In the genomic region with DNA sequence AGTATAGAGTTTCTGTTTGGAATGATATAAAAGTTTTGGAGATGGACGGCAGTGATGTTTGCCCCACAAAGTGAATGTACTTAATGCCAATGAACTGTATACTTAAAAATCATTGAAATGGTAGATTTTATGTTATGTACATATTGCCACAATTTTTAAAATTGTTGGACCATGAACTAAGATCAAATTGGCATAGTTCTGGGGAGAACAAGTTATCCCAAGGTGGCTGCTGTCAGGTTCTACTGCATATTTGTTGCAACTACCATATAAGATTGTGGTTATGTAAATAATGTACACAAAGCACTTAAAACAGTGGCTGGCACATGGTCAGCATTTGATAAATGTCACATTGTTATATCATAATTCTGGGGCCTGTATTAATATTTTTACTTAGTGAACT, we compare ENCODE assay signal across 39 cellular contexts.
"Had no signal": no experiment of that assay in that cellular context is flagged by ENCODE, and none has a peak within 500 bp of the region (broad histone marks: within the 10 kb centered on the region; RNA-seq: fewer than 3 reads in every experiment).

No MANE protein-coding gene starts in this region.

- H3K36me3 Mint-ChIP-seq: activated naive CD4-positive, alpha-beta T cell treated with anti-CD3 and anti-CD28 coated beads, Interleukin-2, amount 10 ng/mL, durations not matched to agents 7 days and 5 days; activated naive CD4-positive, alpha-beta T cell treated with anti-CD3 and anti-CD28 coated beads, Interleukin-2, amount 50 U/mL, for 24 hours; activated naive CD4-positive, alpha-beta T cell treated with anti-CD3 and anti-CD28 coated beads, Interleukin-2, amount 50 U/mL, for 72 hours; activated naive CD8-positive, alpha-beta T cell treated with anti-CD3 and anti-CD28 coated beads for 36 hours; activated naive CD8-positive, alpha-beta T cell treated with anti-CD3 and anti-CD28 coated beads, Interleukin-2, amount 10 ng/mL, durations not matched to agents 7 days and 5 days; brain had no signal

- H3K4me3 Mint-ChIP-seq: activated naive CD4-positive, alpha-beta T cell treated with anti-CD3 and anti-CD28 coated beads for 36 hours; activated naive CD4-positive, alpha-beta T cell treated with anti-CD3 and anti-CD28 coated beads, Interleukin-2, amount 10 ng/mL, durations not matched to agents 7 days and 5 days; activated naive CD4-positive, alpha-beta T cell treated with anti-CD3 and anti-CD28 coated beads, Interleukin-2, amount 50 U/mL, for 24 hours; activated naive CD8-positive, alpha-beta T cell; activated naive CD8-positive, alpha-beta T cell treated with anti-CD3 and anti-CD28 coated beads for 36 hours; activated naive CD8-positive, alpha-beta T cell treated with anti-CD3 and anti-CD28 coated beads, Interleukin-2, amount 10 ng/mL, durations not matched to agents 7 days and 5 days; activated naive CD8-positive, alpha-beta T cell treated with anti-CD3 and anti-CD28 coated beads, Interleukin-2, amount 50 U/mL, for 24 hours; activated T-cell treated with anti-CD3 and anti-CD28 coated beads, Interleukin-2, amount 50 U/mL, for 24 hours; activated T-cell treated with anti-CD3 and anti-CD28 coated beads, Interleukin-2, amount 50 U/mL, for 4 hours; activated T-cell treated with anti-CD3 and anti-CD28 coated beads, Interleukin-2, amount 50 U/mL, for 72 hours; activated T-helper 1 cell treated with anti-CD3 and anti-CD28 coated beads, Interleukin-12 subunit alpha, Interleukin-12 subunit beta, Interleukin-2, Interleukin-4 antibody, amounts not matched to agents 30 ng/mL and 10 ng/mL and 1 ng/mL, durations not matched to agents 14 hours and 24 hours and 36 hours; activated T-helper 17 cell treated with anti-CD3 and anti-CD28 coated beads, Interleukin-2, amount 50 U/mL, for 72 hours; brain; central memory CD8-positive, alpha-beta T cell had no signal

- H3K9me3 Mint-ChIP-seq: activated naive CD4-positive, alpha-beta T cell treated with anti-CD3 and anti-CD28 coated beads, Interleukin-2, amount 50 U/mL, for 24 hours; activated T-cell treated with anti-CD3 and anti-CD28 coated beads, Interleukin-2, amount 50 U/mL, for 72 hours; activated T-helper 17 cell treated with anti-CD3 and anti-CD28 coated beads, Interleukin-2, amount 50 U/mL, for 72 hours had no signal

- H3K4me3 ChIP-seq: adrenal gland, ascending aorta, body of pancreas, breast epithelium, cardiac muscle cell had no signal

- H3K27ac Mint-ChIP-seq: activated naive CD4-positive, alpha-beta T cell treated with anti-CD3 and anti-CD28 coated beads for 36 hours; activated naive CD4-positive, alpha-beta T cell treated with anti-CD3 and anti-CD28 coated beads, Interleukin-2, amount 10 ng/mL, durations not matched to agents 7 days and 5 days; activated naive CD4-positive, alpha-beta T cell treated with anti-CD3 and anti-CD28 coated beads, Interleukin-2, amount 50 U/mL, for 24 hours; activated naive CD4-positive, alpha-beta T cell treated with anti-CD3 and anti-CD28 coated beads, Interleukin-2, amount 50 U/mL, for 72 hours; activated naive CD8-positive, alpha-beta T cell; activated naive CD8-positive, alpha-beta T cell treated with anti-CD3 and anti-CD28 coated beads for 36 hours; activated naive CD8-positive, alpha-beta T cell treated with anti-CD3 and anti-CD28 coated beads, Interleukin-2, amount 10 ng/mL, durations not matched to agents 7 days and 5 days; activated naive CD8-positive, alpha-beta T cell treated with anti-CD3 and anti-CD28 coated beads, Interleukin-2, amount 50 U/mL, for 24 hours; activated T-cell treated with anti-CD3 and anti-CD28 coated beads, Interleukin-2, amount 50 U/mL, for 24 hours; activated T-cell treated with anti-CD3 and anti-CD28 coated beads, Interleukin-2, amount 50 U/mL, for 72 hours; activated T-helper 1 cell treated with anti-CD3 and anti-CD28 coated beads, Interleukin-12 subunit alpha, Interleukin-12 subunit beta, Interleukin-2, Interleukin-4 antibody, amounts not matched to agents 30 ng/mL and 10 ng/mL and 1 ng/mL, durations not matched to agents 14 hours and 24 hours and 36 hours; activated T-helper 17 cell treated with anti-CD3 and anti-CD28 coated beads, Interleukin-2, amount 50 U/mL, for 72 hours; activated T-helper 2 cell treated with anti-CD3 and anti-CD28 coated beads, Interferon-gamma antibody, Interleukin-2, Interleukin-4, amounts not matched to agents 10 μg/mL and 5 μg/mL and 100 μg/mL, durations not matched to agents 14 hours and 24 hours and 36 hours; brain had no signal

- H3K9me3 ChIP-seq: adrenal gland, ascending aorta, body of pancreas, breast epithelium had no signal

- DNase-seq: activated effector memory CD4-positive, alpha-beta T cell treated with anti-CD3 and anti-CD28 coated beads, Interleukin-2, amount 50 U/mL, for 16 hours; activated effector memory CD4-positive, alpha-beta T cell treated with Interleukin-2 at 50 U/mL for 16 hours; activated gamma-delta T cell; activated gamma-delta T cell treated with Interleukin-2 at 50 U/mL for 16 hours; activated naive CD4-positive, alpha-beta T cell; activated naive CD4-positive, alpha-beta T cell treated with anti-CD3 and anti-CD28 coated beads for 36 hours; activated naive CD4-positive, alpha-beta T cell treated with anti-CD3 and anti-CD28 coated beads, Interleukin-2, amount 10 ng/mL, durations not matched to agents 7 days and 5 days; activated naive CD4-positive, alpha-beta T cell treated with anti-CD3 and anti-CD28 coated beads, Interleukin-2, amount 50 U/mL, for 16 hours; activated naive CD4-positive, alpha-beta T cell treated with Interleukin-2 at 50 U/mL for 16 hours; activated naive CD8-positive, alpha-beta T cell treated with anti-CD3 and anti-CD28 coated beads for 36 hours; activated naive CD8-positive, alpha-beta T cell treated with anti-CD3 and anti-CD28 coated beads, Interleukin-2, amount 10 ng/mL, durations not matched to agents 7 days and 5 days; activated naive CD8-positive, alpha-beta T cell treated with anti-CD3 and anti-CD28 coated beads, Interleukin-2, amount 50 U/mL, for 24 hours; activated T-cell treated with anti-CD3 and anti-CD28 coated beads, Interleukin-2, amount 50 U/mL, for 24 hours; activated T-cell treated with anti-CD3 and anti-CD28 coated beads, Interleukin-2, amount 50 U/mL, for 4 hours; activated T-cell treated with anti-CD3 and anti-CD28 coated beads, Interleukin-2, amount 50 U/mL, for 48 hours; activated T-cell treated with anti-CD3 and anti-CD28 coated beads, Interleukin-2, amount 50 U/mL, for 72 hours; adrenal gland; amniotic stem cell; amygdala; anterior cingulate cortex; aorta; body of pancreas; brain microvascular endothelial cell; caudate nucleus; central memory CD4-positive, alpha-beta T cell; cerebellar nuclear complex had no signal

- H3K27me3 Mint-ChIP-seq: activated naive CD4-positive, alpha-beta T cell treated with anti-CD3 and anti-CD28 coated beads, Interleukin-2, amount 10 ng/mL, durations not matched to agents 7 days and 5 days; activated naive CD4-positive, alpha-beta T cell treated with anti-CD3 and anti-CD28 coated beads, Interleukin-2, amount 50 U/mL, for 24 hours; activated naive CD8-positive, alpha-beta T cell; activated naive CD8-positive, alpha-beta T cell treated with anti-CD3 and anti-CD28 coated beads, Interleukin-2, amount 10 ng/mL, durations not matched to agents 7 days and 5 days; activated naive CD8-positive, alpha-beta T cell treated with anti-CD3 and anti-CD28 coated beads, Interleukin-2, amount 50 U/mL, for 24 hours; activated T-helper 17 cell treated with anti-CD3 and anti-CD28 coated beads, Interleukin-2, amount 50 U/mL, for 72 hours had no signal

- H3K4me1 ChIP-seq: adrenal gland, ascending aorta, body of pancreas, breast epithelium had no signal

- H3K36me3 ChIP-seq: adrenal gland, ascending aorta, brain microvascular endothelial cell, breast epithelium, cardiac muscle cell had no signal

- H3K27me3 ChIP-seq: adrenal gland, ascending aorta, body of pancreas, brain microvascular endothelial cell, breast epithelium, cardiac muscle cell had no signal

- FAIRE-seq: astrocyte, bronchial epithelial cell had no signal

- ATAC-seq: activated naive CD4-positive, alpha-beta T cell treated with anti-CD3 and anti-CD28 coated beads, Interleukin-2, amount 50 U/mL, for 72 hours; activated naive CD8-positive, alpha-beta T cell treated with anti-CD3 and anti-CD28 coated beads, Interleukin-2, amount 50 U/mL, for 24 hours; activated T-cell treated with anti-CD3 and anti-CD28 coated beads, Interleukin-2, amount 50 U/mL, for 4 hours; activated T-cell treated with anti-CD3 and anti-CD28 coated beads, Interleukin-2, amount 50 U/mL, for 72 hours; activated T-helper 17 cell treated with anti-CD3 and anti-CD28 coated beads, Interleukin-2, amount 50 U/mL, for 72 hours; body of pancreas had no signal

- H3K4me1 Mint-ChIP-seq: activated naive CD4-positive, alpha-beta T cell treated with anti-CD3 and anti-CD28 coated beads, Interleukin-2, amount 10 ng/mL, durations not matched to agents 7 days and 5 days; activated naive CD4-positive, alpha-beta T cell treated with anti-CD3 and anti-CD28 coated beads, Interleukin-2, amount 50 U/mL, for 24 hours; activated naive CD8-positive, alpha-beta T cell treated with anti-CD3 and anti-CD28 coated beads for 36 hours; activated naive CD8-positive, alpha-beta T cell treated with anti-CD3 and anti-CD28 coated beads, Interleukin-2, amount 10 ng/mL, durations not matched to agents 7 days and 5 days; activated naive CD8-positive, alpha-beta T cell treated with anti-CD3 and anti-CD28 coated beads, Interleukin-2, amount 50 U/mL, for 24 hours; activated T-helper 17 cell treated with anti-CD3 and anti-CD28 coated beads, Interleukin-2, amount 50 U/mL, for 72 hours; central memory CD8-positive, alpha-beta T cell had no signal

- H3K27ac ChIP-seq: adrenal gland, ascending aorta, body of pancreas, brain microvascular endothelial cell, breast epithelium, cardiac muscle cell had no signal
